26 cellular contexts compared by ENCODE assay signal in genomic region chr3:161132391-161132790, GRCh38.
"Had no signal": no experiment of that assay in that cellular context is flagged by ENCODE, and none has a peak within 500 bp of the region (broad histone marks: within the 10 kb centered on the region; RNA-seq: fewer than 3 reads in every experiment).

No MANE protein-coding gene starts in this region.

- H3K4me1 ChIP-seq: stomach, suprapubic skin, testis, thyroid gland, tibial artery, tibial nerve, transverse colon, upper lobe of left lung, upper lobe of right lung, uterus, vagina had no signal

- FAIRE-seq: urothelium cell line had no signal

- DNase-seq: stimulated activated CD4-positive, alpha-beta T cell treated with anti-CD3 and anti-CD28 coated beads, Interleukin-2, amount 100 ng/mL, for 48 hours; stimulated activated CD4-positive, alpha-beta T cell treated with anti-CD3 and anti-CD28 coated beads, Interleukin-4, amount 100 ng/mL, for 1 hour; stimulated activated CD4-positive, alpha-beta T cell treated with anti-CD3 and anti-CD28 coated beads, Interleukin-4, amount 100 ng/mL, for 24 hours; stimulated activated CD4-positive, alpha-beta T cell treated with anti-CD3 and anti-CD28 coated beads, Interleukin-4, amount 100 ng/mL, for 4 hours; stimulated activated CD8-positive, alpha-beta memory T cell treated with anti-CD3 and anti-CD28 coated beads, Interleukin-4, amount 100 ng/mL, for 48 hours; stimulated activated naive B cell treated with anti-CD40 and anti-IgM and Interleukin-4, amounts not matched to agents 10 μg/mL and 1 μg/mL and 100 μg/mL, for 72 hours; stimulated activated naive CD4-positive, alpha-beta T cell; stimulated activated naive CD4-positive, alpha-beta T cell treated with Interleukin-2 at 50 U/mL for 16 hours; stimulated activated naive CD8-positive, alpha-beta T cell treated with anti-CD3 and anti-CD28 coated beads, Interleukin-15, amount 100 ng/mL, for 72 hours; stimulated activated naive CD8-positive, alpha-beta T cell treated with anti-CD3 and anti-CD28 coated beads, Interleukin-15, Interleukin-2, amounts not matched to agents 100 U/mL and 50 U/mL, for 24 hours; stomach; substantia nigra; testis; thyroid gland; tibial artery; transverse colon; upper lobe of left lung; upper lobe of right lung; uterus had no signal

- H3K27ac ChIP-seq: stomach, suprapubic skin, testis, thoracic aorta, thyroid gland, tibial artery, tibial nerve, transverse colon, upper lobe of left lung, upper lobe of right lung, uterus, vagina had no signal

- H3K27me3 ChIP-seq: stomach, suprapubic skin, testis, thyroid gland, tibial artery, tibial nerve, transverse colon, upper lobe of left lung, upper lobe of right lung, uterus, vagina had no signal

- H3K36me3 ChIP-seq: stomach, suprapubic skin, thoracic aorta, thyroid gland, tibial artery, tibial nerve, transverse colon, upper lobe of left lung, upper lobe of right lung, uterus, vagina had no signal

- H3K9me3 ChIP-seq: stomach, suprapubic skin, testis, thoracic aorta, thyroid gland, tibial artery, tibial nerve, transverse colon, upper lobe of left lung, upper lobe of right lung, uterus, vagina had no signal

- H3K4me3 ChIP-seq: stomach, suprapubic skin, testis, thoracic aorta, thyroid gland, tibial artery, tibial nerve, transverse colon, upper lobe of left lung, upper lobe of right lung, uterus, vagina had no signal

- ATAC-seq: stimulated activated effector memory CD8-positive, alpha-beta T cell treated with anti-CD3 and anti-CD28 coated beads, Interleukin-12 subunit alpha, Interleukin-12 subunit beta, amount 100 ng/mL, for 72 hours; stimulated activated memory B cell treated with anti-CD40 and anti-IgM and Interleukin-4, amounts not matched to agents 10 μg/mL and 1 μg/mL and 100 μg/mL, for 72 hours; stimulated activated naive B cell treated with anti-CD40 and anti-IgM and Interleukin-4, amounts not matched to agents 10 μg/mL and 1 μg/mL and 100 μg/mL, for 72 hours; stimulated activated naive CD8-positive, alpha-beta T cell treated with anti-CD3 and anti-CD28 coated beads, Interleukin-15, amount 100 ng/mL, for 72 hours; stimulated activated naive CD8-positive, alpha-beta T cell treated with anti-CD3 and anti-CD28 coated beads, Interleukin-15, Interleukin-2, amounts not matched to agents 100 U/mL and 50 U/mL, for 24 hours; upper lobe of right lung had no signal
